38 cellular contexts compared by ENCODE assay signal in genomic region chr9:14704281-14704680, GRCh38. TPM values are rescaled to one million over a fixed set of nuclear protein-coding genes. Genes with fewer than 3 reads are reported as not detected.
"Had no signal": no experiment of that assay in that cellular context is flagged by ENCODE, and none has a peak within 500 bp of the region (broad histone marks: within the 10 kb centered on the region; RNA-seq: fewer than 3 reads in every experiment).

No MANE protein-coding gene starts in this region.

- DNase-seq: Karpas-422, Kasumi-1, MG63, MM.1S, MV-4-11, NCI-H1048, NCI-H1092, NCI-H1092 treated with DMSO at 0.1 percent for 48 hours, NCI-H1105, NCI-H1105 treated with DMSO at 0.1 percent for 48 hours, NCI-H1417 treated with DMSO at 0.1 percent for 48 hours, NCI-H1436, NCI-H1436 treated with DMSO at 0.1 percent for 48 hours, NCI-H146, NCI-H1694, NCI-H1694 treated with DMSO at 0.1 percent for 48 hours, NCI-H187, NCI-H187 treated with DMSO at 0.1 percent for 48 hours, NCI-H1930, NCI-H2029, NCI-H2029 treated with DMSO at 0.1 percent for 48 hours, NCI-H2081, NCI-H2081 treated with DMSO at 0.1 percent for 48 hours, NCI-H2107, NCI-H2171, NCI-H2171 treated with DMSO at 0.1 percent for 48 hours, NCI-H2227 treated with DMSO at 0.1 percent for 48 hours, NCI-H226, NCI-H345, NCI-H446, NCI-H446 treated with DMSO at 0.1 percent for 48 hours, NCI-H510A, NCI-H510A treated with DMSO at 0.1 percent for 48 hours had no signal

- H3K9ac ChIP-seq: KMS-11 had no signal

- H3K4me3 ChIP-seq: MG63 had no signal

- H3K36me3 ChIP-seq: MG63 had no signal

- H3K27ac ChIP-seq: KMS-11 had no signal

- H3K4me2 ChIP-seq: KMS-11 had no signal

RNA-seq across cellular contexts. Expression of gene CER1, which starts 18.3 kb away (rescaled TPM):
- total RNA-seq: LHCN-M2, M059J, MCF 10A, NCI-H460 had no signal
